Comparison of ENCODE assay signal across 16 cellular contexts in genomic region chr3:30343067-30343831, GRCh38.
DNase-seq lines count a peak whose midpoint lies in the region; ATAC-seq, FAIRE-seq and TF ChIP-seq lines count a peak whose summit lies in the region.
"Had no signal": no experiment of that assay in that cellular context is flagged by ENCODE, and none has a peak within 500 bp of the region (broad histone marks: within the 10 kb centered on the region; RNA-seq: fewer than 3 reads in every experiment).

No MANE protein-coding gene starts in this region.

- H3K9me1 ChIP-seq in endothelial cell of umbilical vein (replicated peaks; ENCODE audit: control insufficient read depth, extremely low read depth, insufficient read depth, low read length) = no peaks in the 10 kb centered on the region

- no peaks in the 10 kb centered on the region for H3K27me3 Mint-ChIP-seq in activated CD4-positive, alpha-beta T cell treated with anti-CD3 and anti-CD28 coated beads, Interleukin-2, amount 10 ng/mL, durations not matched to agents 24 days and 14 days
- H3K27me3 Mint-ChIP-seq: CD4-positive, alpha-beta T cell had no signal

- DNase-seq in heart left ventricle (no peak), cardiac septum (ENCODE audit: low spot score) (no peak), endothelial cell of umbilical vein (ENCODE audit: low read depth, low spot score) (peak; percentile 95), transverse colon (no peak), NCI-H226 (no peak)
- no peak for DNase-seq in activated CD4-positive, alpha-beta T cell treated with anti-CD3 and anti-CD28 coated beads, Interleukin-2, amount 10 ng/mL, durations not matched to agents 24 days and 14 days
- DNase-seq: activated T-cell treated with anti-CD3 and anti-CD28 coated beads, Interleukin-2, amount 50 U/mL, for 4 hours; CD4-positive, alpha-beta T cell; NCI-H2029 treated with DMSO at 0.1 percent for 48 hours; RPMI8226; stimulated activated CD4-positive, alpha-beta T cell treated with anti-CD3 and anti-CD28 coated beads, Interleukin-1b, Interleukin-23, amount 100 ng/mL, for 48 hours; T-helper 9 cell had no signal

- no peaks in the 10 kb centered on the region for H3K27me3 ChIP-seq in heart left ventricle
- H3K27me3 ChIP-seq in endothelial cell of umbilical vein (ENCODE audit: control insufficient read depth in 2 of 2, insufficient read depth in 2 of 2, low read length in 2 of 2) = no peaks in the 10 kb centered on the region
- H3K27me3 ChIP-seq in muscle layer of duodenum (ENCODE audit: low read depth, low read length) = no peaks in the 10 kb centered on the region
- no peaks in the 10 kb centered on the region for H3K27me3 ChIP-seq in transverse colon
- H3K27me3 ChIP-seq: pancreas had no signal

- H3K27ac ChIP-seq in heart left ventricle = peak overlapping the region; percentile 6 to 70 (median 51)
- H3K27ac ChIP-seq in endothelial cell of umbilical vein (ENCODE audit: insufficient read depth, low read depth, low read length) = peak overlapping the region; percentile 98
- peak overlapping the region; percentile 47 for H3K27ac ChIP-seq in muscle layer of duodenum (ENCODE audit: low read length)
- peak overlapping the region; percentile 21 to 54 (median 46) for H3K27ac ChIP-seq in transverse colon
- H3K27ac ChIP-seq: pancreas had no signal

- no peak overlapping the region for H3K4me3 ChIP-seq in heart left ventricle
- H3K4me3 ChIP-seq in endothelial cell of umbilical vein (replicated peaks in 1 of 3; ENCODE audit: insufficient read depth in 1 of 3, low read depth in 1 of 3, low read length in 3 of 3) = peak overlapping the region in 1 of 3 experiments; percentile 32
- no peak overlapping the region for H3K4me3 ChIP-seq in muscle layer of duodenum (ENCODE audit: low read depth in 1 of 2, low read length in 2 of 2)
- no peak overlapping the region for H3K4me3 ChIP-seq in transverse colon
- H3K4me3 ChIP-seq: pancreas had no signal

- H3K36me3 Mint-ChIP-seq in activated CD4-positive, alpha-beta T cell treated with anti-CD3 and anti-CD28 coated beads, Interleukin-2, amount 10 ng/mL, durations not matched to agents 24 days and 14 days (ENCODE audit: low read depth) = no peaks in the 10 kb centered on the region

- TF ChIP-seq POLR2A in heart left ventricle (IDR thresholded peaks at IDR 0.05) (no peak), endothelial cell of umbilical vein (IDR thresholded peaks at IDR 0.05; ENCODE audit: low read depth, low read length) (peak; percentile 30), transverse colon (IDR thresholded peaks at IDR 0.05) (no peak)

- H3K4me2 ChIP-seq in endothelial cell of umbilical vein (ENCODE audit: insufficient read depth, low read length) = peak overlapping the region; percentile 71

- H3K9ac ChIP-seq in endothelial cell of umbilical vein (replicated peaks; ENCODE audit: extremely low read depth, insufficient read depth, low read length) = peak overlapping the region; percentile 89

- H3K36me3 ChIP-seq in heart left ventricle (no peaks in the 10 kb centered on the region), endothelial cell of umbilical vein (ENCODE audit: control insufficient read depth in 2 of 2, extremely low read depth in 1 of 2, insufficient read depth in 2 of 2, low read length in 2 of 2) (no peaks in the 10 kb centered on the region), muscle layer of duodenum (ENCODE audit: control insufficient read depth in 1 of 2, insufficient read depth in 2 of 2, low read length in 2 of 2) (no peaks in the 10 kb centered on the region), transverse colon (no peaks in the 10 kb centered on the region)
- H3K36me3 ChIP-seq: pancreas had no signal

- no peaks in the 10 kb centered on the region for H3K9me3 ChIP-seq in heart left ventricle
- no peaks in the 10 kb centered on the region for H3K9me3 ChIP-seq in endothelial cell of umbilical vein (replicated peaks; ENCODE audit: control insufficient read depth, insufficient read depth, low read length)
- H3K9me3 ChIP-seq in muscle layer of duodenum (ENCODE audit: control insufficient read depth in 1 of 2, low read length in 2 of 2) = no peaks in the 10 kb centered on the region
- H3K9me3 ChIP-seq in transverse colon = no peaks in the 10 kb centered on the region
- H3K9me3 ChIP-seq: pancreas had no signal

- H3K9me3 Mint-ChIP-seq in activated CD4-positive, alpha-beta T cell treated with anti-CD3 and anti-CD28 coated beads, Interleukin-2, amount 10 ng/mL, durations not matched to agents 24 days and 14 days = peaks cover 2% of the 10 kb centered on the region
- H3K9me3 Mint-ChIP-seq: CD4-positive, alpha-beta T cell had no signal

- H3K27ac Mint-ChIP-seq in activated CD4-positive, alpha-beta T cell treated with anti-CD3 and anti-CD28 coated beads, Interleukin-2, amount 10 ng/mL, durations not matched to agents 24 days and 14 days = no peak overlapping the region
- H3K27ac Mint-ChIP-seq: CD4-positive, alpha-beta T cell had no signal

- TF ChIP-seq CTCF in heart left ventricle (IDR thresholded peaks at IDR 0.05) = no peak
- no peak for TF ChIP-seq CTCF in endothelial cell of umbilical vein (IDR thresholded peaks at IDR 0.05; ENCODE audit: extremely low read depth in 1 of 2, insufficient read depth in 1 of 2, low read depth in 1 of 2, low read length in 2 of 2)
- no peak for TF ChIP-seq CTCF in transverse colon (IDR thresholded peaks at IDR 0.05)

- peaks cover 40% of the 10 kb centered on the region for H3K4me1 Mint-ChIP-seq in activated CD4-positive, alpha-beta T cell treated with anti-CD3 and anti-CD28 coated beads, Interleukin-2, amount 10 ng/mL, durations not matched to agents 24 days and 14 days

- no peaks in the 10 kb centered on the region for H3K79me2 ChIP-seq in endothelial cell of umbilical vein (ENCODE audit: control insufficient read depth, insufficient read depth, low read length)

- CTCF ChIA-PET in endothelial cell of umbilical vein (lab: Charles Lee) = interaction anchor here (0.9 to 2.8 kb wide), 8 partner anchors 8 to 315 kb away, joined by 3 to 18 read pairs (median 4); partner anchors contain the start of gene TGFBR2

- H3K4me3 Mint-ChIP-seq in activated CD4-positive, alpha-beta T cell treated with anti-CD3 and anti-CD28 coated beads, Interleukin-2, amount 10 ng/mL, durations not matched to agents 24 days and 14 days = no peak overlapping the region
- H3K4me3 Mint-ChIP-seq: activated T-cell treated with anti-CD3 and anti-CD28 coated beads, Interleukin-2, amount 50 U/mL, for 4 hours; CD4-positive, alpha-beta T cell had no signal

- POLR2A ChIA-PET in endothelial cell of umbilical vein (lab: Charles Lee) = interaction anchor here (0.7 to 1.2 kb wide), 4 partner anchors 56 to 348 kb away, joined by 3 to 4 read pairs (median 3); no protein-coding TSS in a partner anchor

- H3K4me1 ChIP-seq in heart left ventricle (peaks cover 0 to 39% (median 20%) of the 10 kb centered on the region in 12 donors), endothelial cell of umbilical vein (ENCODE audit: control insufficient read depth, extremely low read depth, insufficient read depth, low read length) (peaks cover 70% of the 10 kb centered on the region), muscle layer of duodenum (ENCODE audit: control insufficient read depth in 1 of 2, insufficient read depth in 2 of 2, low read length in 2 of 2) (peaks cover 0 to 3% of the 10 kb centered on the region in 2 donors), transverse colon (peaks cover 0 to 34% (median 1%) of the 10 kb centered on the region in 4 donors)

- in situ Hi-C loops in transverse colon (cut with MboI; ENCODE audit: low pct_ligation_motif_present in 1 of 4, low pct_unique_long_range_greater_than_20kb in 1 of 4, low sequenced_read_pairs in 3 of 4) = no loop called here

- intact Hi-C loops in heart left ventricle (cut with DNase I) (loop anchor here in 3 of 10 donors (5.0 to 10.0 kb wide), 5 partner anchors 56 to 352 kb away; partner anchors contain the start of gene TGFBR2 (in 1 of the 3)), cardiac septum (cut with DNase I) (no loop called here), endothelial cell of umbilical vein (cut with micrococcal nuclease) (loop anchor here (1.0 to 5.0 kb wide), 14 partner anchors 51 to 586 kb away; partner anchors contain the start of gene TGFBR2), transverse colon (cut with DNase I; ENCODE audit: low total_unique reads) (no loop called here)
- intact Hi-C loops in activated CD4-positive, alpha-beta T cell treated with anti-CD3 and anti-CD28 coated beads, Interleukin-2, amount 10 ng/mL, durations not matched to agents 24 days and 14 days (cut with micrococcal nuclease) = loop anchor here (10.0 kb wide), 4 partner anchors 732 to 1158 kb away; no protein-coding TSS in a partner anchor

- peak in 1 of 4 donors; percentile 52 for ATAC-seq in heart left ventricle
- no peak for ATAC-seq in HG03565 (IDR thresholded peaks at IDR 0.05; ENCODE audit: unreplicated experiment)

- WGBS in heart left ventricle, 4 donors = 62 to 67% (median 66%) methylated on average over 4 of the region's 4 CpGs
- WGBS in transverse colon (ENCODE audit: low coverage in 1 of 2), 2 donors = 86 to 88% methylated on average over 4 of the region's 4 CpGs

- dilution Hi-C loops in endothelial cell of umbilical vein (cut with MboI; ENCODE audit: extremely low pct_ligation_motif_present, low sequenced_read_pairs) = loop anchor here (25.0 kb wide), 1 partner anchor 269 kb away; the partner anchor contains the start of gene TGFBR2

- FAIRE-seq in endothelial cell of umbilical vein (lab: Jason Lieb, UNC) = peak; percentile 18
- FAIRE-seq: A204.1 had no signal

- TSS peak; percentile 36 for BruUV-seq in endothelial cell of umbilical vein (replicated peaks; lab: Mats Ljungman, UMichigan)

- H4K20me1 ChIP-seq in endothelial cell of umbilical vein (replicated peaks; ENCODE audit: control insufficient read depth, extremely low read depth, insufficient read depth, low read length) = no peaks in the 10 kb centered on the region

- TF ChIP-seq EP300 in transverse colon (IDR thresholded peaks at IDR 0.05; ENCODE audit: low read depth) = no peak

- H2AFZ ChIP-seq in endothelial cell of umbilical vein (ENCODE audit: low read depth, low read length) = no peak overlapping the region

TF ChIP-seq in endothelial cell of umbilical vein, 7 proteins besides CTCF, POLR2A, EP300 and RAD21:
- peak; percentile 64 for TF ChIP-seq POLR2AphosphoS5 (IDR thresholded peaks at IDR 0.05; ENCODE audit: insufficient read depth, low read depth, low read length)
- peak; percentile 78 for TF ChIP-seq FOS (IDR thresholded peaks at IDR 0.05; ENCODE audit: borderline replicate concordance, insufficient read depth, low read length)
- TF ChIP-seq JUN (IDR thresholded peaks at IDR 0.05; ENCODE audit: borderline replicate concordance, insufficient read depth, insufficient read length, low read depth) = peak; percentile 92
- TF ChIP-seq GATA2 (IDR thresholded peaks at IDR 0.05; ENCODE audit: insufficient read depth, insufficient read length, low read depth, low read length) = peak; percentile 71
- no peak for TF ChIP-seq MAX (IDR thresholded peaks at IDR 0.05; ENCODE audit: insufficient read depth, insufficient read length)

Comparison
In these comparisons a context has a peak if more than half of its experiments do, and no peak if none do; other contexts are left out.
1. H3K27ac ChIP-seq: peak in every context shown above with its lines; median percentile 98 in endothelial cell of umbilical vein; 51 in heart left ventricle; 47 in muscle layer of duodenum; 46 in transverse colon.
2. intact Hi-C loops: an anchor here in endothelial cell of umbilical vein (1.0 to 5.0 kb wide) and activated CD4-positive, alpha-beta T cell treated with anti-CD3 and anti-CD28 coated beads, Interleukin-2, amount 10 ng/mL, durations not matched to agents 24 days and 14 days (10.0 kb wide); none called in cardiac septum and transverse colon.